In the genomic region with DNA sequence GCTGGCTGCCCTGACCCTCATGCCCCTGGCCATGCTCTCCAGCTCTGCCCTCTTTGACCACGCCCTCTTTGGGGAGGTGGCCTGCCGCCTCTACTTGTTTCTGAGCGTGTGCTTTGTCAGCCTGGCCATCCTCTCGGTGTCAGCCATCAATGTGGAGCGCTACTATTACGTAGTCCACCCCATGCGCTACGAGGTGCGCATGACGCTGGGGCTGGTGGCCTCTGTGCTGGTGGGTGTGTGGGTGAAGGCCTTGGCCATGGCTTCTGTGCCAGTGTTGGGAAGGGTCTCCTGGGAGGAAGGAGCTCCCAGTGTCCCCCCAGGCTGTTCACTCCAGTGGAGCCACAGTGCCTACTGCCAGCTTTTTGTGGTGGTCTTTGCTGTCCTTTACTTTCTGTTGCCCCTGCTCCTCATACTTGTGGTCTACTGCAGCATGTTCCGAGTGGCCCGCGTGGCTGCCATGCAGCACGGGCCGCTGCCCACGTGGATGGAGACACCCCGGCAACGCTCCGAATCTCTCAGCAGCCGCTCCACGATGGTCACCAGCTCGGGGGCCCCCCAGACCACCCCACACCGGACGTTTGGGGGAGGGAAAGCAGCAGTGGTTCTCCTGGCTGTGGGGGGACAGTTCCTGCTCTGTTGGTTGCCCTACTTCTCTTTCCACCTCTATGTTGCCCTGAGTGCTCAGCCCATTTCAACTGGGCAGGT, we compare ENCODE assay signal across 26 cellular contexts. TPM values are rescaled to one million over a fixed set of nuclear protein-coding genes. Genes with fewer than 3 reads are reported as not detected.
"Had no signal": no experiment of that assay in that cellular context is flagged by ENCODE, and none has a peak within 500 bp of the region (broad histone marks: within the 10 kb centered on the region; RNA-seq: fewer than 3 reads in every experiment).

No MANE protein-coding gene starts in this region.

- H3K27ac Mint-ChIP-seq: activated CD8-positive, alpha-beta memory T cell treated with anti-CD3 and anti-CD28 coated beads, Interleukin-2, amount 10 ng/mL, durations not matched to agents 7 days and 5 days; activated naive CD4-positive, alpha-beta T cell treated with anti-CD3 and anti-CD28 coated beads, Interleukin-2, amount 50 U/mL, for 24 hours; activated naive CD8-positive, alpha-beta T cell treated with anti-CD3 and anti-CD28 coated beads, Interleukin-2, amount 50 U/mL, for 24 hours; activated T-cell treated with anti-CD3 and anti-CD28 coated beads, Interleukin-2, amount 50 U/mL, for 24 hours; activated T-helper 1 cell treated with anti-CD3 and anti-CD28 coated beads, Interleukin-12 subunit alpha, Interleukin-12 subunit beta, Interleukin-2, Interleukin-4 antibody, amounts not matched to agents 30 ng/mL and 10 ng/mL and 1 ng/mL, durations not matched to agents 14 hours and 24 hours and 36 hours; T-helper 1 cell treated with Interleukin-12 subunit alpha and Interleukin-12 subunit beta and Interleukin-4 antibody, amounts not matched to agents 30 μg/mL and 1 μg/mL, for 36 hours had no signal

- H3K4me3 Mint-ChIP-seq: activated CD8-positive, alpha-beta memory T cell treated with anti-CD3 and anti-CD28 coated beads, Interleukin-2, amount 10 ng/mL, durations not matched to agents 7 days and 5 days; activated naive CD4-positive, alpha-beta T cell treated with anti-CD3 and anti-CD28 coated beads, Interleukin-2, amount 50 U/mL, for 24 hours; activated naive CD8-positive, alpha-beta T cell treated with anti-CD3 and anti-CD28 coated beads, Interleukin-2, amount 50 U/mL, for 24 hours; activated T-cell treated with anti-CD3 and anti-CD28 coated beads, Interleukin-2, amount 50 U/mL, for 24 hours; activated T-helper 1 cell treated with anti-CD3 and anti-CD28 coated beads, Interleukin-12 subunit alpha, Interleukin-12 subunit beta, Interleukin-2, Interleukin-4 antibody, amounts not matched to agents 30 ng/mL and 10 ng/mL and 1 ng/mL, durations not matched to agents 14 hours and 24 hours and 36 hours; T-helper 1 cell treated with Interleukin-12 subunit alpha and Interleukin-12 subunit beta and Interleukin-4 antibody, amounts not matched to agents 30 μg/mL and 1 μg/mL, for 36 hours had no signal

- H3K36me3 ChIP-seq: ascending aorta had no signal

- H3K4me2 ChIP-seq: KMS-11 had no signal

- DNase-seq: activated CD4-positive, alpha-beta T cell treated with anti-CD3 and anti-CD28 coated beads for 4 hours; activated CD8-positive, alpha-beta memory T cell treated with anti-CD3 and anti-CD28 coated beads, Interleukin-2, amount 10 ng/mL, durations not matched to agents 7 days and 5 days; activated effector memory CD4-positive, alpha-beta T cell treated with Interleukin-2 at 50 U/mL for 16 hours; activated naive CD4-positive, alpha-beta T cell; activated naive CD8-positive, alpha-beta T cell treated with anti-CD3 and anti-CD28 coated beads, Interleukin-2, amount 50 U/mL, for 24 hours; activated T-cell treated with anti-CD3 and anti-CD28 coated beads, Interleukin-2, amount 50 U/mL, for 24 hours; amniotic stem cell; body of pancreas; NCI-H1092 treated with DMSO at 0.1 percent for 48 hours; NCI-H1417 treated with DMSO at 0.1 percent for 48 hours; NCI-H1694; NCI-H2029 treated with DMSO at 0.1 percent for 48 hours; NCI-H510A treated with DMSO at 0.1 percent for 48 hours; NCI-H69; NK-92 treated with Interleukin-12 subunit alpha and Interleukin-12 subunit beta, amount 100 ng/mL, for 24 hours; SHP77 had no signal

- H3K9me3 Mint-ChIP-seq: activated naive CD4-positive, alpha-beta T cell treated with anti-CD3 and anti-CD28 coated beads, Interleukin-2, amount 50 U/mL, for 24 hours; activated naive CD8-positive, alpha-beta T cell treated with anti-CD3 and anti-CD28 coated beads, Interleukin-2, amount 50 U/mL, for 24 hours; activated T-cell treated with anti-CD3 and anti-CD28 coated beads, Interleukin-2, amount 50 U/mL, for 24 hours; activated T-helper 1 cell treated with anti-CD3 and anti-CD28 coated beads, Interleukin-12 subunit alpha, Interleukin-12 subunit beta, Interleukin-2, Interleukin-4 antibody, amounts not matched to agents 30 ng/mL and 10 ng/mL and 1 ng/mL, durations not matched to agents 14 hours and 24 hours and 36 hours; T-helper 1 cell treated with Interleukin-12 subunit alpha and Interleukin-12 subunit beta and Interleukin-4 antibody, amounts not matched to agents 30 μg/mL and 1 μg/mL, for 36 hours had no signal

- H3K4me3 ChIP-seq: ascending aorta, body of pancreas, SJSA1 had no signal

- H3K27me3 ChIP-seq: ascending aorta, body of pancreas, SJSA1 had no signal

- H3K27me3 Mint-ChIP-seq: activated naive CD4-positive, alpha-beta T cell treated with anti-CD3 and anti-CD28 coated beads, Interleukin-2, amount 50 U/mL, for 24 hours; activated naive CD8-positive, alpha-beta T cell treated with anti-CD3 and anti-CD28 coated beads, Interleukin-2, amount 50 U/mL, for 24 hours; activated T-cell treated with anti-CD3 and anti-CD28 coated beads, Interleukin-2, amount 50 U/mL, for 24 hours had no signal

- H3K9me3 ChIP-seq: ascending aorta, body of pancreas, SJSA1 had no signal

- H3K27ac ChIP-seq: ascending aorta, body of pancreas, KMS-11, SJSA1 had no signal

- H3K36me3 Mint-ChIP-seq: activated naive CD4-positive, alpha-beta T cell treated with anti-CD3 and anti-CD28 coated beads, Interleukin-2, amount 50 U/mL, for 24 hours had no signal

- ATAC-seq: activated CD4-positive, CD25-positive, alpha-beta regulatory T cell treated with anti-CD3 and anti-CD28 coated beads, Interleukin-2, amount 50 U/mL, for 24 hours; activated CD8-positive, alpha-beta memory T cell treated with anti-CD3 and anti-CD28 coated beads, Interleukin-2, amount 10 ng/mL, durations not matched to agents 7 days and 5 days; activated naive CD8-positive, alpha-beta T cell treated with anti-CD3 and anti-CD28 coated beads, Interleukin-2, amount 50 U/mL, for 24 hours; body of pancreas; SK-N-SH treated with all-trans-retinoic acid at 6 μM for 48 hours had no signal

RNA-seq across cellular contexts. Expression of gene GPR61, which starts 3.8 kb away (rescaled TPM):
- total RNA-seq: activated T-helper 1 cell treated with anti-CD3 and anti-CD28 coated beads, Interleukin-12 subunit alpha, Interleukin-12 subunit beta, Interleukin-2, Interleukin-4 antibody, amounts not matched to agents 30 ng/mL and 10 ng/mL and 1 ng/mL, durations not matched to agents 14 hours and 24 hours and 36 hours; ascending aorta; body of pancreas; bronchial epithelial cell; MCF 10A had no signal
